Comparison of ENCODE assay signal across 26 cellular contexts in genomic region chr1:64098856-64099606, GRCh38.
DNase-seq lines count a peak whose midpoint lies in the region; ATAC-seq, FAIRE-seq and TF ChIP-seq lines count a peak whose summit lies in the region.
"Had no signal": no experiment of that assay in that cellular context is flagged by ENCODE, and none has a peak within 500 bp of the region (broad histone marks: within the 10 kb centered on the region; RNA-seq: fewer than 3 reads in every experiment).

No MANE protein-coding gene starts in this region.

- intact Hi-C loops in Right ventricle myocardium superior (cut with DNase I) = no loop called here
- intact Hi-C loops in left cardiac atrium (cut with DNase I) = no loop called here
- intact Hi-C loops in uterus (cut with DNase I; ENCODE audit: low total_unique reads) = no loop called here

- FAIRE-seq in GM12892 (lab: Jason Lieb, UNC) = no peak
- FAIRE-seq: GM19239, small intestine had no signal

- TF ChIP-seq POLR2A in GM12892 (IDR thresholded peaks at IDR 0.05; ENCODE audit: low read depth, low read length) = no peak
- no peak for TF ChIP-seq POLR2A in uterus (IDR thresholded peaks at IDR 0.05)

- DNase-seq in Right ventricle myocardium superior (no peak), left cardiac atrium (no peak), NCI-H510A (lab: John Stamatoyannopoulos, UW) (peak; percentile 42), left kidney (ENCODE audit: low read depth, low spot score) (peak; percentile 68), GM12892 (ENCODE audit: insufficient read length) (no peak), uterus (no peak)
- DNase-seq in effector memory CD4-positive, alpha-beta T cell = no peak
- DNase-seq: activated CD4-positive, alpha-beta T cell treated with anti-CD3 and anti-CD28 coated beads, Interleukin-2, amount 10 ng/mL, durations not matched to agents 24 days and 14 days; activated T-cell treated with anti-CD3 and anti-CD28 coated beads, Interleukin-2, amount 50 U/mL, for 4 hours; colonic mucosa; EL; islet precursor cell; NCI-H2029; NCI-H526; psoas muscle; small intestine; stimulated activated CD4-positive, alpha-beta T cell treated with anti-CD3 and anti-CD28 coated beads, Interleukin-1b, Interleukin-23, amount 100 ng/mL, for 48 hours; upper lobe of right lung; WERI-Rb-1 had no signal

- no peak overlapping the region for H3K4me3 ChIP-seq in uterus
- H3K4me3 ChIP-seq in effector memory CD4-positive, alpha-beta T cell (ENCODE audit: insufficient read depth, low read depth, low read length, poor library complexity, severe bottlenecking) = no peak overlapping the region
- H3K4me3 ChIP-seq: BLaER1, colonic mucosa, lung, psoas muscle, upper lobe of right lung had no signal

- TF ChIP-seq CTCF in uterus (IDR thresholded peaks at IDR 0.05) = no peak

- no peaks in the 10 kb centered on the region for H3K9me3 ChIP-seq in uterus
- no peaks in the 10 kb centered on the region for H3K9me3 ChIP-seq in effector memory CD4-positive, alpha-beta T cell (ENCODE audit: control insufficient read depth, low read length)
- H3K9me3 ChIP-seq: BLaER1, colonic mucosa, neutrophil, psoas muscle, upper lobe of right lung had no signal

- H3K27me3 ChIP-seq in uterus = no peaks in the 10 kb centered on the region
- H3K27me3 ChIP-seq in effector memory CD4-positive, alpha-beta T cell (replicated peaks; ENCODE audit: control insufficient read depth, insufficient read depth, low read length, poor library complexity, severe bottlenecking) = no peaks in the 10 kb centered on the region
- H3K27me3 ChIP-seq: BLaER1, colonic mucosa, neutrophil, upper lobe of right lung had no signal

- no peaks in the 10 kb centered on the region for H3K4me1 ChIP-seq in uterus
- H3K4me1 ChIP-seq in effector memory CD4-positive, alpha-beta T cell (ENCODE audit: control insufficient read depth, insufficient read depth, low read length, poor library complexity, severe bottlenecking) = no peaks in the 10 kb centered on the region
- H3K4me1 ChIP-seq: colonic mucosa, upper lobe of right lung had no signal

- ATAC-seq in Right ventricle myocardium superior (ENCODE audit: poor library complexity) (peak; percentile 69), left cardiac atrium (no peak), GM19351 (IDR thresholded peaks at IDR 0.05; ENCODE audit: unreplicated experiment) (no peak)
- ATAC-seq: activated T-cell treated with anti-CD3 and anti-CD28 coated beads, Interleukin-2, amount 50 U/mL, for 4 hours; HCT116; SK-N-SH treated with all-trans-retinoic acid at 6 μM for 48 hours; upper lobe of right lung had no signal

- H3K27ac ChIP-seq in uterus = no peak overlapping the region
- H3K27ac ChIP-seq in effector memory CD4-positive, alpha-beta T cell (ENCODE audit: insufficient read depth, low read length, poor library complexity, severe bottlenecking) = no peak overlapping the region
- H3K27ac ChIP-seq: BLaER1, colonic mucosa, neutrophil, psoas muscle, upper lobe of right lung, WERI-Rb-1 had no signal

- no peaks in the 10 kb centered on the region for H3K36me3 ChIP-seq in uterus
- no peaks in the 10 kb centered on the region for H3K36me3 ChIP-seq in effector memory CD4-positive, alpha-beta T cell (ENCODE audit: control insufficient read depth, insufficient read depth, low read length)
- H3K36me3 ChIP-seq: BLaER1, colonic mucosa, neutrophil, upper lobe of right lung, WERI-Rb-1 had no signal

Comparison
In these comparisons a context has a peak if more than half of its experiments do, and no peak if none do; other contexts are left out.
1. DNase-seq: peak in NCI-H510A (single experiment) and left kidney (single experiment); none in Right ventricle myocardium superior (single experiment), left cardiac atrium (single experiment), GM12892 (single experiment), uterus (0 of 2) and effector memory CD4-positive, alpha-beta T cell (0 of 3).